ENCODE assay signal across 1 cellular context in genomic region chr6:132637135-132637534, GRCh38.
TF ChIP-seq lines count a peak whose summit lies in the region.
"Not testable (repeated sequence)": the region's sequence is repeated elsewhere in the genome, so short reads cannot be mapped to it uniquely, and the experiment has no call there.

No MANE protein-coding gene starts in this region.

- H3K27ac ChIP-seq in HEK293 (ENCODE audit: extremely low read depth, low read depth, low read length): not testable (repeated sequence)

- not testable (repeated sequence) for H3K4me3 ChIP-seq in HEK293 (ENCODE audit: low read depth, low read length)

- not testable (repeated sequence) for TF ChIP-seq CTCF in HEK293 (tag by site-specific recombination; IDR thresholded peaks at IDR 0.05)

- H3K36me3 ChIP-seq in HEK293 (ENCODE audit: control insufficient read depth in 2 of 2, insufficient read depth in 1 of 2, low read length in 2 of 2): not testable (repeated sequence)

- POLR2A ChIA-PET in HEK293 (lab: Yijun Ruan, JAX): not testable (repeated sequence)

- H3K4me1 ChIP-seq in HEK293 (ENCODE audit: control insufficient read depth, insufficient read depth, low read length): not testable (repeated sequence)

- CTCF ChIA-PET in HEK293 (lab: Yijun Ruan, JAX): interaction anchor here (0.6 kb wide), 1 partner anchor 14 kb away, joined by 3 read pairs; no protein-coding TSS in a partner anchor

- not testable (repeated sequence) for H3K9me3 ChIP-seq in HEK293 (ENCODE audit: control insufficient read depth, insufficient read depth, low read depth, low read length)

TF ChIP-seq in HEK293, 187 proteins besides CTCF, POLR2A, EP300 and RAD21:
- peak; percentile 76 for TF ChIP-seq ZNF529 (tag by site-specific recombination; IDR thresholded peaks at IDR 0.05; ENCODE audit: insufficient replicate concordance)
- TF ChIP-seq SETDB1 (IDR thresholded peaks at IDR 0.05; ENCODE audit: insufficient read length, low read length): peak; percentile 70
